In the genomic region with DNA sequence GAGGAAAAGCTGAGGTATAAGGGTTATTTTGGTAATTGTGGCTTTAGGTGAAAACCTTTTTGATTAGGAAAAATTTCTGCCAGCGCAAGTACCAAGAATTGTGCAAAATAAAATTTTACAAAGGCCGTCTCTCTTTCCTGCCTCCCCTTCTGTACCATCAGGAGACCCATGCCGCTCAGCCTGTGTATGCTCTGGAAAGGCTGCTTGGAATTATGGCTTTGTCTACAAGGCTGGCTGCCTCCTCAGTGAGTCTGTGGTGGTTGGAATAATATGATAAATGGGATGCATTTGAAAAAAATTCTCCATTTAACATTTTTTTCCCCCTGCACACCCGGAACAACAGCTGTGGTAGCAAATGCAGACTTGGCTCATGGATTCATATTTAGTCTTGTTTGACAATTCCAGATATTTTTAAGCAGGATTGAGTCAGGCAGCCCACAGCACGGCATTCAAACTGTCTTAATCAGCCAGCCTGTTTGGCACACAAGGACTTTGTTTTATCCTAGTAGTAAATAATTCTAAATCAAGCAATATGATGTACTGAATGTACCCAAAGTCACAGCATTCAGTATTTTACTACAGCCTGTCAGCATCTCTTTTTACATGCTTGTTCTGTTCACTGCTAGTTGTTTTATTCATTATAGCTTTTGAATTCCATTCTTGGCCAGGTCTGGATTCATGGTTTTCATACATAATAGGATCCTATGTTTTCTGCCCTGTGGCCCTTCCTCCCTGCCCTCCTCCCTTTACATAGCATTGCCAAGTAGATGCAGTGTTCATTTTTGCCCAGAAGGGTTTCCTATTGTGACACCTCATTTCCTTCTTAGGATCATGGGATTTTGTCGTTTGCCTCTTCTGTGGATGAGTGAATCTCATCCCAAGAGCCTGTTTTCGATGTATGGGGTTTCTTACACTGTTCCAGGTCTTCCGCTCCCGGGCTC, we compare ENCODE assay signal across 12 cellular contexts.
A peak's percentile ranks its signal among the peaks of the same experiment; 100 is the strongest.
DNase-seq lines count a peak whose midpoint lies in the region; ATAC-seq, FAIRE-seq and TF ChIP-seq lines count a peak whose summit lies in the region.
"Had no signal": no experiment of that assay in that cellular context is flagged by ENCODE, and none has a peak within 500 bp of the region (broad histone marks: within the 10 kb centered on the region; RNA-seq: fewer than 3 reads in every experiment).

No MANE protein-coding gene starts in this region.

- peak overlapping the region; percentile 5; the same call in 2 of the 3 replicates for H2BK15ac ChIP-seq in IMR-90 (ENCODE audit: low read depth, low read length)

- POLR2A ChIA-PET in IMR-90 (lab: Charles Lee; ENCODE audit: unreplicated experiment): no interaction called here

- H2AK5ac ChIP-seq in IMR-90 (ENCODE audit: low read depth, low read length): no peak overlapping the region

- H3K4ac ChIP-seq in IMR-90 (ENCODE audit: low read depth, low read length): peak overlapping the region; percentile 26

- H2AFZ ChIP-seq in IMR-90 (replicated peaks; ENCODE audit: low read length, poor library complexity) (no peak overlapping the region), keratinocyte (ENCODE audit: control insufficient read depth, low read length) (no peak overlapping the region)

- peaks cover 58% of the 10 kb centered on the region for H3K79me2 ChIP-seq in keratinocyte (ENCODE audit: control insufficient read depth, insufficient read depth, low read length)

- H4K5ac ChIP-seq in IMR-90 (ENCODE audit: low read depth, low read length): peak overlapping the region; percentile 23; the same call in 1 of the 2 replicates

- no peak overlapping the region for H3K56ac ChIP-seq in IMR-90 (ENCODE audit: extremely low read depth, insufficient read depth, low read length)

- H3K36me3 ChIP-seq in IMR-90 (ENCODE audit: control insufficient read depth, insufficient read depth, low read length) (no peaks in the 10 kb centered on the region), breast epithelium (no peaks in the 10 kb centered on the region), keratinocyte (ENCODE audit: control insufficient read depth in 2 of 2, extremely low read depth in 1 of 2, insufficient read depth in 2 of 2, low read length in 2 of 2) (no peaks in the 10 kb centered on the region)

- peak overlapping the region; percentile 51 for H3K4me2 ChIP-seq in IMR-90 (ENCODE audit: low read depth, low read length)
- H3K4me2 ChIP-seq in keratinocyte (ENCODE audit: control insufficient read depth, extremely low read depth, insufficient read depth, low read depth, low read length): peak overlapping the region; percentile 17

- intact Hi-C loops in IMR-90 (cut with micrococcal nuclease) (no loop called here), breast epithelium (cut with DNase I; ENCODE audit: low total_unique reads) (no loop called here)

- H4K91ac ChIP-seq in IMR-90 (ENCODE audit: insufficient read depth, low read depth, low read length): 0 out of 2 replicates have a peak overlapping the region, but pooled peaks have one; percentile 20

- H3K23ac ChIP-seq in IMR-90 (ENCODE audit: low read depth, low read length): peak overlapping the region; percentile 49; the same call in 1 of the 2 replicates

- H2BK120ac ChIP-seq in IMR-90 (ENCODE audit: low read depth, low read length): peak overlapping the region; percentile 21

- no peaks in the 10 kb centered on the region for H3K9me3 ChIP-seq in IMR-90 (ENCODE audit: control insufficient read depth, insufficient read depth, low read length)
- no peaks in the 10 kb centered on the region for H3K9me3 ChIP-seq in breast epithelium
- no peaks in the 10 kb centered on the region for H3K9me3 ChIP-seq in keratinocyte (ENCODE audit: control insufficient read depth, low read depth, low read length)

- H3K18ac ChIP-seq in IMR-90 (ENCODE audit: low read depth, low read length): peak overlapping the region; percentile 36; the same call in 1 of the 2 replicates

- ATAC-seq in IMR-90 (ENCODE audit: low read depth) (peak; percentile 92), GM21723 (IDR thresholded peaks at IDR 0.05; ENCODE audit: unreplicated experiment) (no peak), HG02759 (IDR thresholded peaks at IDR 0.05; ENCODE audit: unreplicated experiment) (no peak)

- H3K4me1 ChIP-seq in IMR-90 (ENCODE audit: control insufficient read depth, insufficient read depth, low read length) (peaks cover 13% of the 10 kb centered on the region), breast epithelium (peaks cover 0 to 6% of the 10 kb centered on the region in 2 donors), keratinocyte (ENCODE audit: control insufficient read depth, extremely low read depth, insufficient read depth, low read length) (peaks cover 33% of the 10 kb centered on the region)

- H3K27me3 ChIP-seq in IMR-90 (ENCODE audit: control insufficient read depth, insufficient read depth, low read length): no peaks in the 10 kb centered on the region
- no peaks in the 10 kb centered on the region for H3K27me3 ChIP-seq in breast epithelium
- no peaks in the 10 kb centered on the region for H3K27me3 ChIP-seq in keratinocyte (ENCODE audit: control insufficient read depth, extremely low read depth, insufficient read depth, low read length)

- WGBS in IMR-90 (ENCODE audit: extremely low coverage in 2 of 2, insufficient read length in 1 of 2), 2 experiments: 40% methylated on average over 2 of the region's 9 CpGs; no CpG with 5 or more reads in 1 of the 2 experiments

- H4K8ac ChIP-seq in IMR-90 (ENCODE audit: low read depth in 2 of 2, low read length in 2 of 2): peak overlapping the region in 1 of 2 experiments; percentile 13; a peak in 1 of 4 replicates

- H2AK9ac ChIP-seq in IMR-90 (replicated peaks; ENCODE audit: low read depth, low read length, poor library complexity): no peak overlapping the region

- H4K20me1 ChIP-seq in IMR-90 (ENCODE audit: insufficient read depth, low read length) (no peaks in the 10 kb centered on the region), keratinocyte (ENCODE audit: control insufficient read depth, extremely low read depth, insufficient read depth, low read length) (no peaks in the 10 kb centered on the region)

- in situ Hi-C loops in IMR-90 (cut with MboI; ENCODE audit: low sequenced_read_pairs): no loop called here

- BruUV-seq in IMR-90 (replicated peaks; lab: Mats Ljungman, UMichigan): no TSS peak

- H3K4me3 ChIP-seq in IMR-90 (ENCODE audit: insufficient read depth, low read depth, low read length): no peak overlapping the region
- no peak overlapping the region for H3K4me3 ChIP-seq in breast epithelium
- peak overlapping the region in 2 of 3 experiments; percentile 0 to 18 for H3K4me3 ChIP-seq in keratinocyte (ENCODE audit: control insufficient read depth in 2 of 3, extremely low read depth in 1 of 3, insufficient read depth in 2 of 3, low read depth in 1 of 3, low read length in 3 of 3)

- FAIRE-seq in keratinocyte (lab: Jason Lieb, UNC): peak; percentile 87

- CTCF ChIA-PET in IMR-90 (lab: Yijun Ruan, JAX): interaction anchor here (0.6 to 0.9 kb wide), 2 partner anchors 13 to 17 kb away, joined by 3 read pairs; no protein-coding TSS in a partner anchor

- TF ChIP-seq RAD21 in IMR-90 (IDR thresholded peaks at IDR 0.05; ENCODE audit: low read length): no peak

- H2BK20ac ChIP-seq in IMR-90 (ENCODE audit: low read depth, low read length): peak overlapping the region; percentile 28

- H3K27ac ChIP-seq in IMR-90 (ENCODE audit: insufficient read depth, low read length): no peak overlapping the region
- peak overlapping the region; percentile 35 to 49 for H3K27ac ChIP-seq in breast epithelium
- H3K27ac ChIP-seq in keratinocyte (ENCODE audit: control insufficient read depth, insufficient read depth, low read length): peak overlapping the region; percentile 39
- peak overlapping the region; percentile 87 for H3K27ac ChIP-seq in substantia nigra (ENCODE audit: low read depth, low read length, poor library complexity, severe bottlenecking)

- DNase-seq in IMR-90 (peak; percentile 93), breast epithelium (ENCODE audit: low spot score in 2 of 2) (no peak), keratinocyte (ENCODE audit: low read depth, low spot score) (no peak), substantia nigra (lab: John Stamatoyannopoulos, UW) (peak in 7 of 49 donors; percentile 4 to 46 (median 19)), iPS-NIHi7 (ENCODE audit: extremely low spot score) (no peak), kidney tubule cell (ENCODE audit: low spot score) (no peak)
- DNase-seq: activated CD8-positive, alpha-beta memory T cell treated with anti-CD3 and anti-CD28 coated beads for 24 hours; effector CD4-positive, alpha-beta T cell; MM.1S; stimulated activated CD4-positive, alpha-beta T cell treated with anti-CD3 and anti-CD28 coated beads, Interleukin-4, amount 100 ng/mL, for 1 hour had no signal

- H3K79me1 ChIP-seq in IMR-90 (ENCODE audit: low read depth in 1 of 2, low read length in 2 of 2): peaks cover 23 to 43% of the 10 kb centered on the region in 2 experiments

- no peak for TF ChIP-seq POLR2A in IMR-90 (IDR thresholded peaks at IDR 0.05; ENCODE audit: low read depth, low read length)
- TF ChIP-seq POLR2A in breast epithelium (IDR thresholded peaks at IDR 0.05): no peak

- no peak overlapping the region for H2BK5ac ChIP-seq in IMR-90 (ENCODE audit: low read depth, low read length, poor library complexity, severe bottlenecking)

- dilution Hi-C loops in IMR-90 (cut with HindIII; ENCODE audit: low sequenced_read_pairs, unreplicated experiment): no loop called here
- dilution Hi-C loops in keratinocyte (cut with MboI; ENCODE audit: extremely low pct_ligation_motif_present, low sequenced_read_pairs): no loop called here

- H3K14ac ChIP-seq in IMR-90 (replicated peaks; ENCODE audit: low read depth, low read length): peak overlapping the region; percentile 24

- TF ChIP-seq CTCF in IMR-90 (conservative IDR thresholded peaks at IDR 0.05; ENCODE audit: low read depth, low read length) (no peak), breast epithelium (IDR thresholded peaks at IDR 0.05) (no peak), keratinocyte (optimal IDR thresholded peaks at IDR 0.05 in 1 of 3, IDR thresholded peaks at IDR 0.05 in 1 of 3, conservative IDR thresholded peaks at IDR 0.05 in 1 of 3; ENCODE audit: extremely low read depth in 1 of 3, insufficient read depth in 2 of 3, low read length in 3 of 3) (peak in 2 of 3 experiments; percentile 28 to 30)

- H3K9ac ChIP-seq in IMR-90 (ENCODE audit: low read depth, low read length): no peak overlapping the region
- H3K9ac ChIP-seq in keratinocyte (ENCODE audit: control insufficient read depth, extremely low read depth, insufficient read depth, low read length): no peak overlapping the region

- peaks cover 12% of the 10 kb centered on the region for H3K9me1 ChIP-seq in IMR-90 (ENCODE audit: insufficient read depth, low read length)
- H3K9me1 ChIP-seq in keratinocyte (ENCODE audit: control insufficient read depth, extremely low read depth, insufficient read depth, low read length): peaks cover 7% of the 10 kb centered on the region

TF ChIP-seq in IMR-90, 13 proteins besides CTCF, POLR2A, EP300 and RAD21:
- 0 out of 2 replicates have a peak, but pooled peaks have one; percentile 10 for TF ChIP-seq BHLHE40 (IDR thresholded peaks at IDR 0.05; ENCODE audit: low read depth, low read length)
- TF ChIP-seq NFE2L2 (IDR thresholded peaks at IDR 0.05; ENCODE audit: low read depth, low read length): no peak

Comparison
In these comparisons a context has a peak if more than half of its experiments do, and no peak if none do; other contexts are left out.
1. H3K4me3 ChIP-seq: peak in keratinocyte (2 of 3); none in IMR-90 (single experiment) and breast epithelium (0 of 3).
2. CTCF ChIP-seq: peak in keratinocyte (2 of 3); none in IMR-90 (single experiment) and breast epithelium (0 of 3).